ENCODE assay signal across 18 cellular contexts in genomic region chr16:1496464-1496863, GRCh38. TPM values are rescaled to one million over a fixed set of nuclear protein-coding genes. Genes with fewer than 3 reads are reported as not detected.
A peak's percentile ranks its signal among the peaks of the same experiment; 100 is the strongest.
DNase-seq lines count a peak whose midpoint lies in the region; ATAC-seq and TF ChIP-seq lines count a peak whose summit lies in the region.
"Had no signal": no experiment of that assay in that cellular context is flagged by ENCODE, and none has a peak within 500 bp of the region (broad histone marks: within the 10 kb centered on the region; RNA-seq: fewer than 3 reads in every experiment).

No MANE protein-coding gene starts in this region.

- H3K9ac ChIP-seq in BLaER1 = 0 out of 2 replicates have a peak overlapping the region, but pooled peaks have one; percentile 98
- H3K9ac ChIP-seq: SK-N-SH had no signal

- POLR2A ChIA-PET in CD4-positive, alpha-beta T cell (lab: Charles Lee) = no interaction called here
- POLR2A ChIA-PET in activated CD4-positive, alpha-beta T cell treated with anti-CD3 and anti-CD28 coated beads, Interleukin-2, amount 10 ng/mL, durations not matched to agents 7 days and 5 days (lab: Charles Lee) = no interaction called here

- CTCF ChIA-PET in CD4-positive, alpha-beta T cell (lab: Charles Lee) = no interaction called here
- CTCF ChIA-PET in activated CD4-positive, alpha-beta T cell treated with anti-CD3 and anti-CD28 coated beads, Interleukin-2, amount 10 ng/mL, durations not matched to agents 7 days and 5 days (lab: Charles Lee) = no interaction called here

- ATAC-seq in CD4-positive, alpha-beta T cell (ENCODE audit: poor library complexity) = no peak
- no peak for ATAC-seq in GM21825 (IDR thresholded peaks at IDR 0.05; ENCODE audit: unreplicated experiment)

- peaks cover 33% of the 10 kb centered on the region for H3K4me1 ChIP-seq in BLaER1

- no peak overlapping the region for H3K27ac ChIP-seq in BLaER1
- H3K27ac ChIP-seq in CD4-positive, alpha-beta T cell (ENCODE audit: low read depth, low read length) = no peak overlapping the region

- H3K9me3 ChIP-seq in BLaER1 = no peaks in the 10 kb centered on the region
- H3K9me3 ChIP-seq in CD4-positive, alpha-beta T cell (ENCODE audit: control insufficient read depth, low read length) = no peaks in the 10 kb centered on the region
- H3K9me3 ChIP-seq: Caco-2, SK-N-SH had no signal

- peaks cover 10% of the 10 kb centered on the region for H3K4me1 Mint-ChIP-seq in CD4-positive, alpha-beta T cell (ENCODE audit: low read depth)
- H3K4me1 Mint-ChIP-seq in glutamatergic neuron (ENCODE audit: low read depth, unreplicated experiment) = peaks cover 4% of the 10 kb centered on the region
- peaks cover 17% of the 10 kb centered on the region for H3K4me1 Mint-ChIP-seq in osteocyte (ENCODE audit: unreplicated experiment)
- peaks cover 12% of the 10 kb centered on the region for H3K4me1 Mint-ChIP-seq in activated CD4-positive, alpha-beta T cell treated with anti-CD3 and anti-CD28 coated beads, Interleukin-2, amount 10 ng/mL, durations not matched to agents 7 days and 5 days

- no peaks in the 10 kb centered on the region for H3K9me3 Mint-ChIP-seq in CD4-positive, alpha-beta T cell
- H3K9me3 Mint-ChIP-seq in glutamatergic neuron (ENCODE audit: unreplicated experiment) (peaks cover 12% of the 10 kb centered on the region), osteocyte (ENCODE audit: unreplicated experiment) (no peaks in the 10 kb centered on the region)
- no peaks in the 10 kb centered on the region for H3K9me3 Mint-ChIP-seq in activated CD4-positive, alpha-beta T cell treated with anti-CD3 and anti-CD28 coated beads, Interleukin-2, amount 10 ng/mL, durations not matched to agents 7 days and 5 days

- in situ Hi-C loops in G401 (cut with HindIII; ENCODE audit: low sequenced_read_pairs) = no loop called here

- no peak overlapping the region for H3K4me2 ChIP-seq in BLaER1
- H3K4me2 ChIP-seq: SK-N-SH had no signal

- H3K36me3 Mint-ChIP-seq in CD4-positive, alpha-beta T cell (ENCODE audit: low read depth) = peaks cover 18% of the 10 kb centered on the region
- H3K36me3 Mint-ChIP-seq in glutamatergic neuron (ENCODE audit: unreplicated experiment) (no peaks in the 10 kb centered on the region), osteocyte (ENCODE audit: unreplicated experiment) (peaks cover 7% of the 10 kb centered on the region)
- H3K36me3 Mint-ChIP-seq in activated CD4-positive, alpha-beta T cell treated with anti-CD3 and anti-CD28 coated beads, Interleukin-2, amount 10 ng/mL, durations not matched to agents 7 days and 5 days (ENCODE audit: low read depth) = peaks cover 2% of the 10 kb centered on the region

- H3K4me3 Mint-ChIP-seq in CD4-positive, alpha-beta T cell = peak overlapping the region; percentile 45
- H3K4me3 Mint-ChIP-seq in glutamatergic neuron (ENCODE audit: unreplicated experiment) (peak overlapping the region; percentile 7), osteocyte (ENCODE audit: unreplicated experiment) (no peak overlapping the region)
- no peak overlapping the region for H3K4me3 Mint-ChIP-seq in activated CD4-positive, alpha-beta T cell treated with anti-CD3 and anti-CD28 coated beads, Interleukin-2, amount 10 ng/mL, durations not matched to agents 7 days and 5 days

- no peaks in the 10 kb centered on the region for H3K27me3 ChIP-seq in BLaER1
- no peaks in the 10 kb centered on the region for H3K27me3 ChIP-seq in CD4-positive, alpha-beta T cell (ENCODE audit: control insufficient read depth, insufficient read depth, low read length)

- no peak for TF ChIP-seq CTCF in CD4-positive, alpha-beta T cell (IDR thresholded peaks at IDR 0.05)
- TF ChIP-seq CTCF in glutamatergic neuron (IDR thresholded peaks at IDR 0.05; ENCODE audit: partially characterized antibody, unreplicated experiment) (no peak), osteocyte (IDR thresholded peaks at IDR 0.05) (no peak)

- no peaks in the 10 kb centered on the region for H3K27me3 Mint-ChIP-seq in CD4-positive, alpha-beta T cell
- H3K27me3 Mint-ChIP-seq in glutamatergic neuron (ENCODE audit: unreplicated experiment) (peaks cover 6% of the 10 kb centered on the region), osteocyte (ENCODE audit: unreplicated experiment) (no peaks in the 10 kb centered on the region)
- no peaks in the 10 kb centered on the region for H3K27me3 Mint-ChIP-seq in activated CD4-positive, alpha-beta T cell treated with anti-CD3 and anti-CD28 coated beads, Interleukin-2, amount 10 ng/mL, durations not matched to agents 7 days and 5 days

- intact Hi-C loops in CD4-positive, alpha-beta T cell (cut with DNase I, micrococcal nuclease) = no loop called here

- no peak overlapping the region for H3K4me3 ChIP-seq in BLaER1

- peaks cover 60% of the 10 kb centered on the region for H4K20me1 ChIP-seq in BLaER1

- no peak overlapping the region for H3K27ac Mint-ChIP-seq in CD4-positive, alpha-beta T cell
- H3K27ac Mint-ChIP-seq in glutamatergic neuron (ENCODE audit: unreplicated experiment) = peak overlapping the region; percentile 55
- no peak overlapping the region for H3K27ac Mint-ChIP-seq in osteocyte (ENCODE audit: unreplicated experiment)
- H3K27ac Mint-ChIP-seq in activated CD4-positive, alpha-beta T cell treated with anti-CD3 and anti-CD28 coated beads, Interleukin-2, amount 10 ng/mL, durations not matched to agents 7 days and 5 days = no peak overlapping the region

- H3K36me3 ChIP-seq in BLaER1 = peaks cover 72% of the 10 kb centered on the region

- DNase-seq in CD4-positive, alpha-beta T cell = no peak
- DNase-seq in glutamatergic neuron = no peak
- DNase-seq in osteocyte (ENCODE audit: extremely low spot score, unreplicated experiment) = peak; percentile 84
- DNase-seq in activated CD4-positive, alpha-beta T cell treated with anti-CD3 and anti-CD28 coated beads, Interleukin-2, amount 10 ng/mL, durations not matched to agents 7 days and 5 days = no peak
- DNase-seq in G401 (ENCODE audit: low spot score) = no peak
- DNase-seq: ACHN, Caco-2, GDM1, GOT3, NCI-H1105 treated with DMSO at 0.1 percent for 48 hours, NCI-H1694 treated with DMSO at 0.1 percent for 48 hours, NCI-H510A, NCI-H774, OCI-M1, SHP77 treated with DMSO at 0.1 percent for 48 hours, SK-N-SH had no signal

RNA-seq across cellular contexts. Expression of gene TELO2, which starts 3.3 kb away (rescaled TPM):
- 10 to 100 TPM; 29.7 to 30.8 TPM for total RNA-seq in CD4-positive, alpha-beta T cell
- total RNA-seq in glutamatergic neuron (ENCODE audit: unreplicated experiment) = 101 TPM
- 35.7 and 37.8 TPM in 2 replicates for total RNA-seq in osteocyte
- total RNA-seq in activated CD4-positive, alpha-beta T cell treated with anti-CD3 and anti-CD28 coated beads, Interleukin-2, amount 10 ng/mL, durations not matched to agents 7 days and 5 days = 10 to 100 TPM; 49.1 to 65.5 TPM
- 86.9 and 97.8 TPM in 2 replicates for total RNA-seq in G401 (2014; rRNA removed; shearing (Covaris generic))

RNA-seq across cellular contexts. Expression of gene PTX4, which starts 7.7 kb away (rescaled TPM):
- total RNA-seq in CD4-positive, alpha-beta T cell = not detected
- 2.2 TPM for total RNA-seq in glutamatergic neuron (ENCODE audit: unreplicated experiment)
- not detected in 2 replicates for total RNA-seq in osteocyte
- total RNA-seq in activated CD4-positive, alpha-beta T cell treated with anti-CD3 and anti-CD28 coated beads, Interleukin-2, amount 10 ng/mL, durations not matched to agents 7 days and 5 days = not detected
- total RNA-seq in G401 (2014; rRNA removed; shearing (Covaris generic)) = 0.61 TPM in 1 of 2 replicates, not detected in the other
- total RNA-seq: Caco-2 had no signal

RNA-seq across cellular contexts. Expression of gene CLCN7, which starts 21.6 kb away (rescaled TPM):
- 10 to 100 TPM; 70.5 to 76.2 TPM for total RNA-seq in CD4-positive, alpha-beta T cell
- 118 TPM for total RNA-seq in glutamatergic neuron (ENCODE audit: unreplicated experiment)
- total RNA-seq in osteocyte = 177 and 179 TPM in 2 replicates
- total RNA-seq in activated CD4-positive, alpha-beta T cell treated with anti-CD3 and anti-CD28 coated beads, Interleukin-2, amount 10 ng/mL, durations not matched to agents 7 days and 5 days = 10 to 100 TPM; 58.3 to 64.0 TPM
- 195 and 203 TPM in 2 replicates for total RNA-seq in G401 (2014; rRNA removed; shearing (Covaris generic))

RNA-seq across cellular contexts. Expression of gene TMEM204, which starts 37.0 kb away (rescaled TPM):
- total RNA-seq in CD4-positive, alpha-beta T cell = 10 to 100 TPM; 20.5 to 22.1 TPM
- total RNA-seq in glutamatergic neuron (ENCODE audit: unreplicated experiment) (0.22 TPM), osteocyte (13.5 and 14.5 TPM in 2 replicates)
- 10 to 100 TPM; 60.6 to 73.5 TPM for total RNA-seq in activated CD4-positive, alpha-beta T cell treated with anti-CD3 and anti-CD28 coated beads, Interleukin-2, amount 10 ng/mL, durations not matched to agents 7 days and 5 days
- total RNA-seq in G401 (2014; rRNA removed; shearing (Covaris generic)) = not detected in 2 replicates
- total RNA-seq: Caco-2 had no signal

RNA-seq across cellular contexts. Expression of gene CCDC154, which starts 52.1 kb away (rescaled TPM):
- 1 to 10 TPM; 2.9 to 3.0 TPM for total RNA-seq in CD4-positive, alpha-beta T cell
- total RNA-seq in glutamatergic neuron (ENCODE audit: unreplicated experiment) (4.2 TPM), osteocyte (1.0 and 2.5 TPM in 2 replicates)
- total RNA-seq in activated CD4-positive, alpha-beta T cell treated with anti-CD3 and anti-CD28 coated beads, Interleukin-2, amount 10 ng/mL, durations not matched to agents 7 days and 5 days = 1 to 10 TPM; 1.9 to 2.7 TPM
- 0.75 TPM in 1 of 2 replicates, not detected in the other for total RNA-seq in G401 (2014; rRNA removed; shearing (Covaris generic))

Comparison
In these comparisons a context has a peak if more than half of its experiments do, and no peak if none do; other contexts are left out.
1. H3K4me3 Mint-ChIP-seq: peak in CD4-positive, alpha-beta T cell (single experiment) and glutamatergic neuron (single experiment); none in osteocyte (single experiment) and activated CD4-positive, alpha-beta T cell treated with anti-CD3 and anti-CD28 coated beads, Interleukin-2, amount 10 ng/mL, durations not matched to agents 7 days and 5 days (single experiment).